In the genomic region with DNA sequence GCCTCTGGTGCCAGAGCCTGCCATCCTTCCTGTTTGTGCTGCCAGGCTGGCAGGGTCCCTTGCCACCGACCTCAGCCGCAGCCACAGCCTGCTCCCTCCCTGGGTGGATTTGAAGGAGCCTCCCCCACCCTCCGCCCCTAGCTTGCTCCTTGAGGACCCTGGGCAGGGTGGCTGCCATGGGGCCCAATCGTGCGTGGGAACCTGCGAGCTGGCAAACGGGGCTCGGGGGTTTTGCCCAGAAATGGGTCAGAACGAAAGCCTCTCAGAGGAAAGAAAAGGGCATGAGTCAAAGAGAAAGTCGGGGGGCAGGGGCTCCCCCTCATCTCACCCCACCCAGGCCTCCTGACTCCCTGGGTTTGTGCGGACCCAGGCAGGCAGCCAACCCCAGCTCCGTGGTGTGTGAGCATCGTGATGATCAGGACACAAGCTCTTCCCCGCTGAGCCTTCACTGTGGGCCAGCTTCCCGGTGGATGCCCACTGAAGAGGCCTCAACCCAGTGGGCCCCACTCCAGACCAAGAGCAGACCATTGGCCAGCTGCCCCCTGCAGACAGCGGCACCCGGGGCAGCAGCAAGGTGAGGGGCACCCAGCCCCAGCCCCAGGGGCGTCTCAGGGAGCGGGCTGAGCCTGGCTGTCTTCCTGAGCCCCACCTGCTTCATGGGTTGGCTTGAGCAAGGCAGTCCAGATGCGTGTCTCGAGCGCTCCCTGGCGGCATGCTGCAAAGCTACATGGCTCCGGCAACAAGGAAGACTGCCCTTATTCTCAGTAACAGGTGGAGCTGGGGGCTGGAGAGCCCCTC, we compare ENCODE assay signal across 1 cellular context.
TF ChIP-seq lines count a peak whose summit lies in the region.

No MANE protein-coding gene starts in this region.

TF ChIP-seq in K562, 482 proteins besides CTCF, POLR2A, EP300 and RAD21 (continues in another document):
- TF ChIP-seq SMAD4 (CRISPR knock-in tag; conservative IDR thresholded peaks at IDR 0.05) = no peak
- TF ChIP-seq, protein P1, sequence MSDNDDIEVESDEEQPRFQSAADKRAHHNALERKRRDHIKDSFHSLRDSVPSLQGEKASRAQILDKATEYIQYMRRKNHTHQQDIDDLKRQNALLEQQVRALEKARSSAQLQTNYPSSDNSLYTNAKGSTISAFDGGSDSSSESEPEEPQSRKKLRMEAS (CRISPR knock-in tag; IDR thresholded peaks at IDR 0.05) = no peak; the same call in 1 of the 2 replicates
- no peak for TF ChIP-seq ZNF668 (CRISPR knock-in tag; IDR thresholded peaks at IDR 0.05)
- no peak for TF ChIP-seq DMBX1 (CRISPR knock-in tag; IDR thresholded peaks at IDR 0.05; ENCODE audit: borderline replicate concordance)
- no peak for TF ChIP-seq CREB3 (tag; conservative IDR thresholded peaks at IDR 0.05; ENCODE audit: low read depth)
- TF ChIP-seq ZNF584 (CRISPR knock-in tag; IDR thresholded peaks at IDR 0.05; ENCODE audit: low read depth) = no peak
- no peak for TF ChIP-seq RUNX1 (IDR thresholded peaks at IDR 0.05; ENCODE audit: low read depth)
- 0 out of 4 replicates have a peak, but pooled peaks of 1 of the 2 experiments have one; percentile 15 for TF ChIP-seq RCOR1 (IDR thresholded peaks at IDR 0.05; ENCODE audit: borderline replicate concordance in 1 of 2, low read depth in 2 of 2, low read length in 2 of 2)
- TF ChIP-seq MAZ (CRISPR knock-in tag; conservative IDR thresholded peaks at IDR 0.05 in 1 of 2, IDR thresholded peaks at IDR 0.05 in 1 of 2) = peak; percentile 17 to 72; a peak in 2 of 4 replicates
- 0 out of 2 replicates have a peak, but pooled peaks have one; percentile 47 for TF ChIP-seq ESRRA (IDR thresholded peaks at IDR 0.05; ENCODE audit: borderline replicate concordance, low read depth)
- TF ChIP-seq COPS2 (conservative IDR thresholded peaks at IDR 0.05) = no peak
- no peak for TF ChIP-seq PML (IDR thresholded peaks at IDR 0.05; ENCODE audit: low read length)
- TF ChIP-seq ZNF717 (CRISPR knock-in tag; IDR thresholded peaks at IDR 0.05) = no peak
- TF ChIP-seq ZNF318 (IDR thresholded peaks at IDR 0.05; ENCODE audit: borderline replicate concordance in 1 of 2, low read depth in 1 of 2) = no peak
- TF ChIP-seq HLTF (IDR thresholded peaks at IDR 0.05) = no peak
- TF ChIP-seq, protein P2, sequence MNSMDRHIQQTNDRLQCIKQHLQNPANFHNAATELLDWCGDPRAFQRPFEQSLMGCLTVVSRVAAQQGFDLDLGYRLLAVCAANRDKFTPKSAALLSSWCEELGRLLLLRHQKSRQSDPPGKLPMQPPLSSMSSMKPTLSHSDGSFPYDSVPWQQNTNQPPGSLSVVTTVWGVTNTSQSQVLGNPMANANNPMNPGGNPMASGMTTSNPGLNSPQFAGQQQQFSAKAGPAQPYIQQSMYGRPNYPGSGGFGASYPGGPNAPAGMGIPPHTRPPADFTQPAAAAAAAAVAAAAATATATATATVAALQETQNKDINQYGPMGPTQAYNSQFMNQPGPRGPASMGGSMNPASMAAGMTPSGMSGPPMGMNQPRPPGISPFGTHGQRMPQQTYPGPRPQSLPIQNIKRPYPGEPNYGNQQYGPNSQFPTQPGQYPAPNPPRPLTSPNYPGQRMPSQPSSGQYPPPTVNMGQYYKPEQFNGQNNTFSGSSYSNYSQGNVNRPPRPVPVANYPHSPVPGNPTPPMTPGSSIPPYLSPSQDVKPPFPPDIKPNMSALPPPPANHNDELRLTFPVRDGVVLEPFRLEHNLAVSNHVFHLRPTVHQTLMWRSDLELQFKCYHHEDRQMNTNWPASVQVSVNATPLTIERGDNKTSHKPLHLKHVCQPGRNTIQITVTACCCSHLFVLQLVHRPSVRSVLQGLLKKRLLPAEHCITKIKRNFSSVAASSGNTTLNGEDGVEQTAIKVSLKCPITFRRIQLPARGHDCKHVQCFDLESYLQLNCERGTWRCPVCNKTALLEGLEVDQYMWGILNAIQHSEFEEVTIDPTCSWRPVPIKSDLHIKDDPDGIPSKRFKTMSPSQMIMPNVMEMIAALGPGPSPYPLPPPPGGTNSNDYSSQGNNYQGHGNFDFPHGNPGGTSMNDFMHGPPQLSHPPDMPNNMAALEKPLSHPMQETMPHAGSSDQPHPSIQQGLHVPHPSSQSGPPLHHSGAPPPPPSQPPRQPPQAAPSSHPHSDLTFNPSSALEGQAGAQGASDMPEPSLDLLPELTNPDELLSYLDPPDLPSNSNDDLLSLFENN (IDR thresholded peaks at IDR 0.05; ENCODE audit: low read depth in 2 of 2, low read length in 2 of 2) = peak in 1 of 2 experiments; percentile 58; a peak in 1 of 4 replicates
- 0 out of 2 replicates have a peak, but pooled peaks have one; percentile 43 for TF ChIP-seq ZBTB33 (CRISPR knock-in tag; IDR thresholded peaks at IDR 0.05)
- no peak for TF ChIP-seq ZC3H11A (IDR thresholded peaks at IDR 0.05; ENCODE audit: low read depth, low read length)
- peak; percentile 50; the same call in 1 of the 2 replicates for TF ChIP-seq CREM (IDR thresholded peaks at IDR 0.05; ENCODE audit: low read depth)
- no peak for TF ChIP-seq GTF2F1 (IDR thresholded peaks at IDR 0.05; ENCODE audit: low read depth, low read length)
- TF ChIP-seq ZBTB7A (IDR thresholded peaks at IDR 0.05; ENCODE audit: borderline replicate concordance, control insufficient read depth, low read depth, low read length) = peak; percentile 60
- TF ChIP-seq FOXK2 (conservative IDR thresholded peaks at IDR 0.05 in 1 of 2, IDR thresholded peaks at IDR 0.05 in 1 of 2; ENCODE audit: low read depth in 2 of 2) = 0 out of 4 replicates have a peak, but pooled peaks have one; percentile 15 to 20
- TF ChIP-seq ZNF232 (CRISPR knock-in tag; IDR thresholded peaks at IDR 0.05) = no peak
- TF ChIP-seq JUND (IDR thresholded peaks at IDR 0.05; ENCODE audit: borderline replicate concordance, low read depth, low read length) = peak; percentile 35; the same call in 1 of the 2 replicates
- no peak for TF ChIP-seq JUND (tag; IDR thresholded peaks at IDR 0.05; ENCODE audit: borderline replicate concordance, low read depth, low read length)
- TF ChIP-seq, protein P3, sequence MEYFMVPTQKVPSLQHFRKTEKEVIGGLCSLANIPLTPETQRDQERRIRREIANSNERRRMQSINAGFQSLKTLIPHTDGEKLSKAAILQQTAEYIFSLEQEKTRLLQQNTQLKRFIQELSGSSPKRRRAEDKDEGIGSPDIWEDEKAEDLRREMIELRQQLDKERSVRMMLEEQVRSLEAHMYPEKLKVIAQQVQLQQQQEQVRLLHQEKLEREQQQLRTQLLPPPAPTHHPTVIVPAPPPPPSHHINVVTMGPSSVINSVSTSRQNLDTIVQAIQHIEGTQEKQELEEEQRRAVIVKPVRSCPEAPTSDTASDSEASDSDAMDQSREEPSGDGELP (CRISPR knock-in tag; IDR thresholded peaks at IDR 0.05; ENCODE audit: borderline replicate concordance) = peak; percentile 65; the same call in 1 of the 2 replicates
- TF ChIP-seq SMC3 (conservative IDR thresholded peaks at IDR 0.05; ENCODE audit: insufficient read depth, low read depth, low read length) = peak; percentile 96
- no peak for TF ChIP-seq CHD2 (IDR thresholded peaks at IDR 0.05; ENCODE audit: low read depth, low read length)
- no peak for TF ChIP-seq PTRF (tag; IDR thresholded peaks at IDR 0.05)
- 0 out of 2 replicates have a peak, but pooled peaks have one; percentile 36 for TF ChIP-seq ZHX1 (conservative IDR thresholded peaks at IDR 0.05; ENCODE audit: low read length)
- peak; percentile 1 for TF ChIP-seq HMGN3 (IDR thresholded peaks at IDR 0.05; ENCODE audit: borderline replicate concordance, extremely low read depth, insufficient read length, low read depth, low read length)
- 0 out of 2 replicates have a peak, but pooled peaks have one; percentile 28 for TF ChIP-seq BHLHE40 (IDR thresholded peaks at IDR 0.05; ENCODE audit: low read length)
- no peak for TF ChIP-seq ZNF696 (CRISPR knock-in tag; conservative IDR thresholded peaks at IDR 0.05)
- peak; percentile 48; the same call in 1 of the 2 replicates for TF ChIP-seq HDGF (IDR thresholded peaks at IDR 0.05)
- TF ChIP-seq ZNF282 (CRISPR knock-in tag; IDR thresholded peaks at IDR 0.05) = no peak
- 0 out of 2 replicates have a peak, but pooled peaks have one; percentile 22 for TF ChIP-seq CEBPB (tag; IDR thresholded peaks at IDR 0.05)
